In the genomic region with DNA sequence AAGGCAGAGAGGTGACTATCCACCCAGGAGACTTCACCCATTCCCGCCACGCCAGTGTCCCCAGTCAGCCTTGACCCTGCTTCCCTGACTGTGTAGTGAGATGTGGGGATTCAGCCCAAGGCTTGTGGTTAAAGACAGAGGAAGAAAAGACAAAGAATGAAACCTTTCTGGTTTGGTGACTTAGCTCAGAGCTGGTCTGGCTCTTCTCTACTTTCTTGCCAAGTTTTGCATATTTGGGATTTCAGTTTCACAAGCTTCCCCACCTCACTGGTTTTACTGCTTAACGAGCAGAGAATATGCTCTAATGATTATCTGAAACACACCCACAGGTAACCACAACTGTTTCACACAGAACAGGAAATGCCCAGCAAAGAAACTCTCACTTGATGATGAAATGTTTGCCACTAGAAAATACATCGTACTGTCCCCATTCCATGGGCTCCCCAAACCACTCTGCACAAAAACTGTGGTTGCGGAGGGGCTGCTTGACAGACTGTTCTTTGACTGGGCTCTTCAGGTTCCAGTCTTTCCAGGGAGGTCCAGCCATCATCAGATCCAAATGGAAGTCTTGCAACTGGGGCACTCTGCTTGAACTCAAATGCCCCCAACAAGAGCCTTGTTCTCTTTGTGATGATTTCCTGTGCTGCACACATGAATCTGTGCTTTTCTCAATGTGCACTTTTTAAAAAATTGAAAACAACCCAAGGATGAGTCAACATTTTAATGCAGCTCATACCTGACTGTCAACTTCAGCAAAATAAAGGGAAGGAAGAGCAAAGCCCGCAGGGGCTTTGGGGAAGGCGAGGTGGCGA, we compare ENCODE assay signal across 8 cellular contexts.
DNase-seq lines count a peak whose midpoint lies in the region; ATAC-seq and TF ChIP-seq lines count a peak whose summit lies in the region.

No MANE protein-coding gene starts in this region.

- no peaks in the 10 kb centered on the region for H3K27me3 ChIP-seq in DOHH2 (ENCODE audit: control insufficient read depth, low read length)
- no peaks in the 10 kb centered on the region for H3K27me3 ChIP-seq in smooth muscle cell (ENCODE audit: low read depth)

- no peaks in the 10 kb centered on the region for H3K9me2 ChIP-seq in DOHH2 (replicated peaks; ENCODE audit: control insufficient read depth, low read length)

- WGBS in smooth muscle cell (ENCODE audit: low lambda C conversion rate), result 51% methylated on average over 8 of the region's 8 CpGs

- peaks cover 14% of the 10 kb centered on the region for H3F3A ChIP-seq in DOHH2 (ENCODE audit: control insufficient read depth, insufficient read depth)
- H3F3A ChIP-seq in smooth muscle cell (ENCODE audit: low read depth), result peaks cover 13% of the 10 kb centered on the region

- H3K27ac ChIP-seq in DOHH2 (ENCODE audit: low read depth, low read length), result peak overlapping the region; percentile 89
- peak overlapping the region; percentile 81 for H3K27ac ChIP-seq in SK-N-MC
- H3K27ac ChIP-seq in smooth muscle cell (ENCODE audit: low read depth), result peak overlapping the region; percentile 81

- H3K4me1 ChIP-seq in DOHH2 (ENCODE audit: control insufficient read depth, low read length) (peaks cover 76% of the 10 kb centered on the region), smooth muscle cell (ENCODE audit: low read depth) (peaks cover 20% of the 10 kb centered on the region)

- no peak for DNase-seq in SK-N-MC (ENCODE audit: low read depth, low spot score)
- peak; percentile 62 for DNase-seq in fibroblast of gingiva (ENCODE audit: low read depth)
- no peak for DNase-seq in smooth muscle cell (lab: John Stamatoyannopoulos, UW; ENCODE audit: unreplicated experiment)
- no peak for DNase-seq in DMS153 (lab: John Stamatoyannopoulos, UW)
- no peak for DNase-seq in NCI-H748 treated with DMSO at 0.1 percent for 48 hours (lab: John Stamatoyannopoulos, UW)

- H3K9me3 ChIP-seq in DOHH2 (ENCODE audit: control insufficient read depth, insufficient read depth, low read length) (no peaks in the 10 kb centered on the region), SK-N-MC (ENCODE audit: low read depth, low read length) (no peaks in the 10 kb centered on the region), smooth muscle cell (replicated peaks; ENCODE audit: low read depth) (no peaks in the 10 kb centered on the region)

- H3K79me2 ChIP-seq in DOHH2 (ENCODE audit: control insufficient read depth, low read length) (peaks cover 40% of the 10 kb centered on the region), smooth muscle cell (ENCODE audit: low read depth) (peaks cover 73% of the 10 kb centered on the region)

- ATAC-seq in GM19328 (IDR thresholded peaks at IDR 0.05; ENCODE audit: unreplicated experiment) (peak; percentile 96), HG03342 (IDR thresholded peaks at IDR 0.05; ENCODE audit: unreplicated experiment) (peak; percentile 88)

- H3K9ac ChIP-seq in SK-N-MC (ENCODE audit: insufficient read length) (no peak overlapping the region), smooth muscle cell (ENCODE audit: low read depth) (peak overlapping the region; percentile 47)

- TF ChIP-seq CTCF in DOHH2 (IDR thresholded peaks at IDR 0.05; ENCODE audit: low read depth, low read length, poor library complexity, severe bottlenecking), result no peak
- TF ChIP-seq CTCF in smooth muscle cell (IDR thresholded peaks at IDR 0.05; ENCODE audit: borderline replicate concordance, insufficient read depth, poor library complexity, severe bottlenecking), result no peak

- no peaks in the 10 kb centered on the region for H3K36me3 ChIP-seq in DOHH2 (ENCODE audit: control insufficient read depth, low read length)
- H3K36me3 ChIP-seq in SK-N-MC (ENCODE audit: insufficient read depth, low read length), result no peaks in the 10 kb centered on the region
- H3K36me3 ChIP-seq in smooth muscle cell (ENCODE audit: low read depth), result no peaks in the 10 kb centered on the region

- peak overlapping the region; percentile 87 for H3K4me2 ChIP-seq in DOHH2 (ENCODE audit: low read length)
- H3K4me2 ChIP-seq in smooth muscle cell, result peak overlapping the region; percentile 77

- peak overlapping the region; percentile 68 for H3K4me3 ChIP-seq in DOHH2 (ENCODE audit: low read length)
- H3K4me3 ChIP-seq in SK-N-MC, result peak overlapping the region; percentile 42; the same call in 1 of the 2 replicates
- no peak overlapping the region for H3K4me3 ChIP-seq in smooth muscle cell

- H4K20me1 ChIP-seq in DOHH2 (ENCODE audit: control insufficient read depth, insufficient read depth, low read depth, low read length) (peaks cover 3% of the 10 kb centered on the region; the same call in 1 of the 2 replicates), smooth muscle cell (ENCODE audit: low read depth) (peaks cover 100% of the 10 kb centered on the region)

- no peak overlapping the region for H2AFZ ChIP-seq in smooth muscle cell (ENCODE audit: low read depth)
